In the genomic region with DNA sequence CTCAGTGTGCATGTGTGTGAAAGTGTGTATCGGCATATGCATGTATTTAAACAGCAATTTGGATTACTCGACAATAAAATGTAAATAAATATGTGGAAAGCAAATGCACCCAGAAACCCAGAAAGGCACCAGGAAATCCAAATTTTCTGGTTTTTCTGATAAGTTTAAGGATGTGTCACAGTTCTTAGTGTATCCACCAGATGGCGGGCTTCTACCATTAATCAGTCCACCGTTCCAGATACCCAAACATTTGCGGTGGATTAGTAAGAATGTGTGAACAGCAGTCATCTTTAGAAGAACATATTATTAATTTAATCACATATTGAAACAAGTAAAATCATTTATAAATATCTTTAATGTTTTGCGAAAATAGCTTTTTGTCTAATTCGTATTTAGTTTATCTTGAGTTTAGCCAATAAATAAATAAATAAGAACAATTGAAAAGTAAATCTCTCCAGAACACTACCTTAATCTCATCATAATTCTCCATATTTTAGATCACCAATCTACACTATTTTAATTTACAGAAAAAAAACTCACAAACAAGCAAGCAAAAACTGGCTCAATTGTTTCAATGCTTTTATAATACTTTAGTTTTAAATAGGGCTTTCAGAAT, we compare ENCODE assay signal across 8 cellular contexts.
DNase-seq lines count a peak whose midpoint lies in the region; ATAC-seq and TF ChIP-seq lines count a peak whose summit lies in the region.

No MANE protein-coding gene starts in this region.

- H3K27ac ChIP-seq in CD8-positive, alpha-beta T cell (ENCODE audit: low read depth, low read length): no peak overlapping the region
- no peak overlapping the region for H3K27ac ChIP-seq in thoracic aorta

- H3K9me3 ChIP-seq in CD8-positive, alpha-beta T cell (ENCODE audit: low read length): no peaks in the 10 kb centered on the region
- H3K9me3 ChIP-seq in NT2/D1 (ENCODE audit: insufficient read depth, low read length): no peaks in the 10 kb centered on the region; the same call in 1 of the 2 replicates
- no peaks in the 10 kb centered on the region for H3K9me3 ChIP-seq in thoracic aorta

- peak; percentile 88 for TF ChIP-seq CTCF in CD8-positive, alpha-beta T cell (IDR thresholded peaks at IDR 0.05)
- TF ChIP-seq CTCF in epithelial cell of proximal tubule (conservative IDR thresholded peaks at IDR 0.05; ENCODE audit: low read depth, low read length) (peak; percentile 75), nephron progenitor cell (IDR thresholded peaks at IDR 0.05) (peak; percentile 78), thoracic aorta (IDR thresholded peaks at IDR 0.05) (peak; percentile 86)

- intact Hi-C loops in CD8-positive, alpha-beta T cell (cut with DNase I, micrococcal nuclease): loop anchor here (1.0 to 5.0 kb wide), 6 partner anchors 295 to 1518 kb away; a partner anchor contains a TSS

- no peaks in the 10 kb centered on the region for H3K36me3 ChIP-seq in CD8-positive, alpha-beta T cell (ENCODE audit: insufficient read depth, low read length)
- no peaks in the 10 kb centered on the region for H3K36me3 ChIP-seq in NT2/D1 (ENCODE audit: insufficient read depth, insufficient read length, low read length)
- H3K36me3 ChIP-seq in thoracic aorta: no peaks in the 10 kb centered on the region

- peak; percentile 6 to 72 (median 48) for DNase-seq in CD8-positive, alpha-beta T cell
- peak; percentile 9 for DNase-seq in NT2/D1 (ENCODE audit: low read depth, low spot score)
- DNase-seq in activated CD8-positive, alpha-beta memory T cell treated with anti-CD3 and anti-CD28 coated beads, Interleukin-2, amount 50 U/mL, for 48 hours: peak; percentile 56
- peak; percentile 4 for DNase-seq in epithelial cell of proximal tubule (ENCODE audit: low read depth)
- peak; percentile 61 for DNase-seq in nephron progenitor cell
- DNase-seq in thoracic aorta (ENCODE audit: low spot score): peak; percentile 10

- H3K27me3 ChIP-seq in CD8-positive, alpha-beta T cell (ENCODE audit: insufficient read depth, low read length): no peaks in the 10 kb centered on the region
- no peaks in the 10 kb centered on the region for H3K27me3 ChIP-seq in NT2/D1 (ENCODE audit: insufficient read depth, insufficient read length)
- H3K27me3 ChIP-seq in thoracic aorta (replicated peaks; ENCODE audit: insufficient read depth): no peaks in the 10 kb centered on the region

- H3K9me3 Mint-ChIP-seq in CD8-positive, alpha-beta T cell: no peaks in the 10 kb centered on the region
- H3K9me3 Mint-ChIP-seq in nephron progenitor cell: no peaks in the 10 kb centered on the region

- no peaks in the 10 kb centered on the region for H3K36me3 Mint-ChIP-seq in CD8-positive, alpha-beta T cell
- no peaks in the 10 kb centered on the region for H3K36me3 Mint-ChIP-seq in nephron progenitor cell (ENCODE audit: low read depth)

- no peaks in the 10 kb centered on the region for H3K4me1 ChIP-seq in CD8-positive, alpha-beta T cell (ENCODE audit: insufficient read depth, low read length)
- no peaks in the 10 kb centered on the region for H3K4me1 ChIP-seq in NT2/D1 (ENCODE audit: insufficient read depth, insufficient read length)
- H3K4me1 ChIP-seq in thoracic aorta (ENCODE audit: control insufficient read depth in 1 of 2, low read depth in 2 of 2): peaks cover 0 to 3% of the 10 kb centered on the region in 2 donors

- no peak overlapping the region for H3K4me3 ChIP-seq in CD8-positive, alpha-beta T cell (ENCODE audit: low read depth, low read length)
- H3K4me3 ChIP-seq in NT2/D1 (ENCODE audit: insufficient read length, low read depth) (no peak overlapping the region), epithelial cell of proximal tubule (ENCODE audit: low read depth, low read length) (no peak overlapping the region), thoracic aorta (no peak overlapping the region)

- H3K4me1 Mint-ChIP-seq in CD8-positive, alpha-beta T cell (ENCODE audit: low read depth): no peaks in the 10 kb centered on the region
- H3K4me1 Mint-ChIP-seq in nephron progenitor cell: no peaks in the 10 kb centered on the region

- no peak overlapping the region for H3K27ac Mint-ChIP-seq in CD8-positive, alpha-beta T cell
- H3K27ac Mint-ChIP-seq in nephron progenitor cell: no peak overlapping the region

- CTCF ChIA-PET in CD8-positive, alpha-beta T cell (lab: Charles Lee): interaction anchor here (0.7 to 2.3 kb wide), 10 partner anchors 9 to 1469 kb away, joined by 3 to 24 read pairs (median 4); no protein-coding TSS in a partner anchor

- H3K9ac ChIP-seq in NT2/D1 (ENCODE audit: insufficient read length, low read depth): no peak overlapping the region

- H3K4me3 Mint-ChIP-seq in CD8-positive, alpha-beta T cell: no peak overlapping the region
- H3K4me3 Mint-ChIP-seq in nephron progenitor cell: no peak overlapping the region

- ATAC-seq in CD8-positive, alpha-beta T cell: peak; percentile 93
- ATAC-seq in GM19351 (IDR thresholded peaks at IDR 0.05; ENCODE audit: unreplicated experiment) (peak; percentile 95), HG03460 (IDR thresholded peaks at IDR 0.05; ENCODE audit: unreplicated experiment) (peak; percentile 93), thoracic aorta (ENCODE audit: insufficient number of reproducible peaks, low FRiP score, low read depth) (peak; percentile 76)

- POLR2A ChIA-PET in CD8-positive, alpha-beta T cell (lab: Charles Lee): no interaction called here

- H3K27me3 Mint-ChIP-seq in CD8-positive, alpha-beta T cell (ENCODE audit: low read depth): no peaks in the 10 kb centered on the region
- no peaks in the 10 kb centered on the region for H3K27me3 Mint-ChIP-seq in nephron progenitor cell (ENCODE audit: low read depth, poor library complexity)

Comparison
In these comparisons a context has a peak if more than half of its experiments do, and no peak if none do; other contexts are left out.
1. DNase-seq: peak in every context shown above with its lines; median percentile 61 in nephron progenitor cell; 56 in activated CD8-positive, alpha-beta memory T cell treated with anti-CD3 and anti-CD28 coated beads, Interleukin-2, amount 50 U/mL, for 48 hours; 48 in CD8-positive, alpha-beta T cell; 10 in thoracic aorta; 9 in NT2/D1; 4 in epithelial cell of proximal tubule.